ENCODE assay signal across 8 cellular contexts in the genomic region with DNA sequence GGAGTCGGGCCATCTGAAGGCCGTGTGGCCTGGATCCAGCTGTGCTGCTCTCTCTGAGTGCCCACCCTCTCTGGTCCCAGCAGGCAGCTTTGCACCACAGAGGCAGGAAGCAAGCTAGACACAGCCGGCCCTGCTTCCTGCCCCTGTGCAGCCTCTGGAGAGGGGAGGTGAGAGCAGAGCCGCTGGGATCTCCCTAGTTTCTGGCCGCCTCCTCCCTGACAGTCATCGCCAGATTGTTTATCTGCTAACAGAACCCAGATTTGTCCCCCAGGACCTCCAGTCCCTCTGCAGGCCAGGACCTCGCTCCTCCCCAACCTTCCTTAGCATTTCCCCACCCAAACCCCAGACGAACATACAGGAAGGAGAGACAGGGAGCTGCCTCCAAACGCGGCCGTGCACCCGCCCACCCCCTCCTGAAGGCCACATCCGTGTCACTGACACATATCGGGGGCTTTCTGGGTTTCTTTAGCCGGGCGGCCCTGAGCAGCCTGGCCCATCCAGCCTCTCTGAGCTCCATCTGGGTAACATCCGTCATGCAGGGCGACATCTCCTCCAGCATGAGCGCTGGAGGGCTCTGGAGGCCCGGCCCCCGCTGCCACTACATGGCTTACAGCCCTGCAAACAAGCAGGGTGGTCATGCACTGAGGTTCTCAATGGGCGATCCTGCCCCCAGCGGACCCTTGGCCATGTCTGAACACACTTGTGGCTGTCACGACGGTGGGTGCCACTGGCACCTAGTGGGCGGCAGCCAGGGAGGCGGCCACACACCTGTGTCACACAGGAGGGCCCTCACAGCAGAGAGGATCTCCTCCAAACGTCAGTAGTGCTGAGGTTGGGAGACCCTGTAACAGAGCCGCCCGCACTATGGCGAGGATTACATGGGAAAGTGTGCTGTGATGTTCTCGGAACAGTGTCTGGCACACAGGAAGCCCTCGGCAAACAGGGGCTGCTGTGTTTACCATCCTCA. TPM values are rescaled to one million over a fixed set of nuclear protein-coding genes. Genes with fewer than 3 reads are reported as not detected.
DNase-seq lines count a peak whose midpoint lies in the region; ATAC-seq and TF ChIP-seq lines count a peak whose summit lies in the region.

No MANE protein-coding gene starts in this region.

- WGBS in trophoblast cell (ENCODE audit: extremely low coverage, insufficient coverage, insufficient read length), result no CpG with 5 or more reads among the region's 33 CpGs

- no peaks in the 10 kb centered on the region for H3K27me3 ChIP-seq in BLaER1 treated with 17β-estradiol and CSF1 and Interleukin-3, amounts not matched to agents 10 nM and 100 nM
- no peaks in the 10 kb centered on the region for H3K27me3 ChIP-seq in trophoblast cell (ENCODE audit: insufficient read depth, low read length)

- H3K9me3 ChIP-seq in BLaER1 treated with 17β-estradiol and CSF1 and Interleukin-3, amounts not matched to agents 10 nM and 100 nM (replicated peaks in 1 of 11), result no peaks in the 10 kb centered on the region
- H3K9me3 ChIP-seq in trophoblast cell (ENCODE audit: insufficient read depth, low read depth, low read length), result peaks cover 1% of the 10 kb centered on the region

- H3K4me2 ChIP-seq in BLaER1 treated with 17β-estradiol and CSF1 and Interleukin-3, amounts not matched to agents 10 nM and 100 nM, result peak overlapping the region; percentile 70 to 91 (median 89)
- no peak overlapping the region for H3K4me2 ChIP-seq in trophoblast cell (ENCODE audit: low read length)

- intact Hi-C loops in activated CD8-positive, alpha-beta T cell treated with anti-CD3 and anti-CD28 coated beads for 36 hours (cut with micrococcal nuclease), result no loop called here

- H3K79me2 ChIP-seq in trophoblast cell (ENCODE audit: control insufficient read depth, insufficient read depth, low read length, poor library complexity), result peaks cover 4% of the 10 kb centered on the region

- ATAC-seq in activated CD8-positive, alpha-beta T cell treated with anti-CD3 and anti-CD28 coated beads for 36 hours, result peak; percentile 94
- no peak for ATAC-seq in GM19467 (IDR thresholded peaks at IDR 0.05; ENCODE audit: unreplicated experiment)
- ATAC-seq in HG03354 (IDR thresholded peaks at IDR 0.05; ENCODE audit: poor library complexity, severe bottlenecking, unreplicated experiment), result no peak

- peak overlapping the region; percentile 99 for H3K27ac Mint-ChIP-seq in activated CD8-positive, alpha-beta T cell treated with anti-CD3 and anti-CD28 coated beads for 36 hours

- no peak overlapping the region for H3K23ac ChIP-seq in trophoblast cell (ENCODE audit: low read length)

- no peak overlapping the region for H4K12ac ChIP-seq in trophoblast cell (ENCODE audit: low read depth, low read length)

- H3K4ac ChIP-seq in trophoblast cell (ENCODE audit: low read depth, low read length), result peak overlapping the region; percentile 18

- H2BK12ac ChIP-seq in trophoblast cell (ENCODE audit: low read length), result peak overlapping the region; percentile 58

- H3K27me3 Mint-ChIP-seq in activated CD8-positive, alpha-beta T cell treated with anti-CD3 and anti-CD28 coated beads for 36 hours, result no peaks in the 10 kb centered on the region

- peak overlapping the region in 10 of 11 experiments; percentile 41 to 92 (median 86); a peak in 20 of 22 replicates for H3K27ac ChIP-seq in BLaER1 treated with 17β-estradiol and CSF1 and Interleukin-3, amounts not matched to agents 10 nM and 100 nM
- H3K27ac ChIP-seq in trophoblast cell (ENCODE audit: low read depth, low read length), result peak overlapping the region; percentile 79

- peak overlapping the region; percentile 4 for H4K8ac ChIP-seq in trophoblast cell (ENCODE audit: low read depth, low read length)

- CTCF ChIA-PET in activated CD8-positive, alpha-beta T cell treated with anti-CD3 and anti-CD28 coated beads for 36 hours (lab: Charles Lee), result interaction anchor here (0.9 to 1.6 kb wide), 11 partner anchors 10 to 54 kb away, joined by 3 to 5 read pairs (median 3); partner anchors contain the start of gene SARDH

- DNase-seq in activated CD8-positive, alpha-beta T cell treated with anti-CD3 and anti-CD28 coated beads for 36 hours, result peak; percentile 93
- peak; percentile 70 for DNase-seq in effector CD4-positive, alpha-beta T cell
- no peak for DNase-seq in trophoblast cell
- no peak for DNase-seq in NK-92 treated with Interleukin-12 subunit alpha and Interleukin-12 subunit beta, amount 100 ng/mL, for 24 hours (lab: John Stamatoyannopoulos, UW)
- DNase-seq in DMS79 (lab: John Stamatoyannopoulos, UW), result no peak

- peaks cover 28% of the 10 kb centered on the region for H3K79me1 ChIP-seq in trophoblast cell (ENCODE audit: low read length)

- H3K18ac ChIP-seq in trophoblast cell (ENCODE audit: low read length), result peak overlapping the region; percentile 9

- peak overlapping the region; percentile 65 for H3K4me3 Mint-ChIP-seq in activated CD8-positive, alpha-beta T cell treated with anti-CD3 and anti-CD28 coated beads for 36 hours

- peak overlapping the region; percentile 93 for H4K91ac ChIP-seq in trophoblast cell (ENCODE audit: low read depth, low read length)

- H2BK5ac ChIP-seq in trophoblast cell (ENCODE audit: low read depth, low read length, poor library complexity), result peak overlapping the region; percentile 55

- H4K20me1 ChIP-seq in BLaER1 treated with 17β-estradiol and CSF1 and Interleukin-3, amounts not matched to agents 10 nM and 100 nM, result no peaks in the 10 kb centered on the region

- POLR2A ChIA-PET in activated CD8-positive, alpha-beta T cell treated with anti-CD3 and anti-CD28 coated beads for 36 hours (lab: Charles Lee), result interaction anchor here (0.6 to 4.5 kb wide), 12 partner anchors 8 to 716 kb away, joined by 3 to 33 read pairs (median 3); no protein-coding TSS in a partner anchor

- H2BK120ac ChIP-seq in trophoblast cell (ENCODE audit: insufficient read depth, low read length, poor library complexity), result peak overlapping the region; percentile 86

- H3K36me3 Mint-ChIP-seq in activated CD8-positive, alpha-beta T cell treated with anti-CD3 and anti-CD28 coated beads for 36 hours (ENCODE audit: low read depth), result peaks cover 4% of the 10 kb centered on the region

- H3K14ac ChIP-seq in trophoblast cell (ENCODE audit: low read length), result peak overlapping the region; percentile 32

- H3K4me3 ChIP-seq in BLaER1 treated with 17β-estradiol and CSF1 and Interleukin-3, amounts not matched to agents 10 nM and 100 nM, result peak overlapping the region in 8 of 10 experiments; percentile 3 to 52 (median 38); a peak in 10 of 20 replicates
- H3K4me3 ChIP-seq in trophoblast cell (ENCODE audit: low read depth, low read length), result no peak overlapping the region

- H3K9me3 Mint-ChIP-seq in activated CD8-positive, alpha-beta T cell treated with anti-CD3 and anti-CD28 coated beads for 36 hours, result no peaks in the 10 kb centered on the region

- H3K9ac ChIP-seq in BLaER1 treated with 17β-estradiol and CSF1 and Interleukin-3, amounts not matched to agents 10 nM and 100 nM, result peak overlapping the region; percentile 40 to 81 (median 74); a peak in 21 of 22 replicates
- H3K9ac ChIP-seq in trophoblast cell (ENCODE audit: low read length), result no peak overlapping the region

- H3K4me1 Mint-ChIP-seq in activated CD8-positive, alpha-beta T cell treated with anti-CD3 and anti-CD28 coated beads for 36 hours (ENCODE audit: low read depth), result peaks cover 22% of the 10 kb centered on the region

- peaks cover 33 to 72% (median 61%) of the 10 kb centered on the region in 10 experiments for H3K4me1 ChIP-seq in BLaER1 treated with 17β-estradiol and CSF1 and Interleukin-3, amounts not matched to agents 10 nM and 100 nM
- H3K4me1 ChIP-seq in trophoblast cell (ENCODE audit: control insufficient read depth in 1 of 2, insufficient read depth in 2 of 2, low read length in 2 of 2), result peaks cover 19 to 22% of the 10 kb centered on the region in 2 experiments

- no peaks in the 10 kb centered on the region for H3K36me3 ChIP-seq in BLaER1 treated with 17β-estradiol and CSF1 and Interleukin-3, amounts not matched to agents 10 nM and 100 nM
- H3K36me3 ChIP-seq in trophoblast cell (ENCODE audit: control insufficient read depth in 1 of 2, insufficient read depth in 2 of 2, low read length in 2 of 2), result no peaks in the 10 kb centered on the region

- H2AFZ ChIP-seq in trophoblast cell (ENCODE audit: insufficient read depth, low read length, poor library complexity), result peak overlapping the region; percentile 4

- H2AK5ac ChIP-seq in trophoblast cell (ENCODE audit: low read length), result peak overlapping the region; percentile 77

- no peak for TF ChIP-seq CTCF in activated CD8-positive, alpha-beta T cell treated with anti-CD3 and anti-CD28 coated beads for 36 hours (IDR thresholded peaks at IDR 0.05)

RNA-seq across cellular contexts. Expression of gene DBH, which starts 47.6 kb away (rescaled TPM):
- total RNA-seq in activated CD8-positive, alpha-beta T cell treated with anti-CD3 and anti-CD28 coated beads for 36 hours, result not detected
- polyA plus RNA-seq in trophoblast cell (2013), result 0.01 and 0.03 TPM in 2 replicates

RNA-seq across cellular contexts. Expression of gene SARDH, which starts 54.4 kb away (rescaled TPM):
- 1 to 10 TPM; 5.5 to 5.6 TPM for total RNA-seq in activated CD8-positive, alpha-beta T cell treated with anti-CD3 and anti-CD28 coated beads for 36 hours
- 0.88 and 0.90 TPM in 2 replicates for polyA plus RNA-seq in trophoblast cell (2013)

Comparison
In these comparisons a context has a peak if more than half of its experiments do, and no peak if none do; other contexts are left out.
1. DNase-seq: peak in activated CD8-positive, alpha-beta T cell treated with anti-CD3 and anti-CD28 coated beads for 36 hours (single experiment) and effector CD4-positive, alpha-beta T cell (single experiment); none in trophoblast cell (0 of 2), NK-92 treated with Interleukin-12 subunit alpha and Interleukin-12 subunit beta, amount 100 ng/mL, for 24 hours (single experiment) and DMS79 (single experiment).